Comparison of ENCODE assay signal across 1 cellular context in the genomic region with DNA sequence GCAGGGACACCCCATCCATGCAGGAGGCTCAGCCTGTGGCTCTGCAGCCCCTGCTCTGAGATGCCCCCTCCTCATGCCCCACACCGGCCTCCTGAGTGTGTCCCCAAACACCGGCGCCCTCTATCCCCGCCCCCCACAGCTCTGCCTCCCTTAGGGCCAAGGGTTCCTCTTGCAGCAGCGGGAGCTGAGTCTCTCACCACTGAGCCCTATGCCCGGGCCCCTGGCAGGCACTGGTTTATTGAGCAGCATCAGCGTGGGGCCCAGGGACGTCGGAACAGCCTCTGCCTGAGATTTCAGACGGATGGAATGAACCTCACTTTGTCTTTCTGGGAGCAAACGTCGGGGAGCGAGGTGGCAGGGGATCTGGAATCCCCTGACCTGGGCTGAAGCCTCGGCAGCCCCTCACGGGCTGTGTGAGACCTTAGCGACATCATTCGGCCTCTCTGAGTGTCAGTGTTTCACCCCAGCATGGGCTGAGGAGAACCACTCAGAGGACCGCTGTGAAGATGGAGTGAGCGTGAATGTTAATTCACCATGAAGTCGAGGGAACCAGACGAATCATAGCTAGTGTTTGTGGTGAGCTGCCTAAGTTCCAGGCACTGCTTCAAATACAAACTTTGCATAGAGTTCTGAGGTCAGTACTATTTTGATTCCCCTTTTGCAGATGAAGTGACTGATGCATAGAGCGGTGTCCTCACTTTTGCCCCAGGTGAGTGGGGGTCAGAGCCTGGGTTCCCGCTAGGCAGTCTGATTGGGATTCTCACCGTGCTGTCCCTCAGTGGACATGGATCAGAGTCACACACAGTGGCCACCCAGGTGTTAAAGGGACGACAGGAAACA.
TF ChIP-seq lines count a peak whose summit lies in the region.

No MANE protein-coding gene starts in this region.

TF ChIP-seq in H1, 55 proteins besides CTCF, POLR2A, EP300 and RAD21:
- no peak for TF ChIP-seq RFX5 (IDR thresholded peaks at IDR 0.05; ENCODE audit: borderline replicate concordance, low read depth, low read length)
- TF ChIP-seq, protein P1, sequence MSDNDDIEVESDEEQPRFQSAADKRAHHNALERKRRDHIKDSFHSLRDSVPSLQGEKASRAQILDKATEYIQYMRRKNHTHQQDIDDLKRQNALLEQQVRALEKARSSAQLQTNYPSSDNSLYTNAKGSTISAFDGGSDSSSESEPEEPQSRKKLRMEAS (IDR thresholded peaks at IDR 0.05), result no peak
- no peak for TF ChIP-seq TAF7 (optimal IDR thresholded peaks at IDR 0.05; ENCODE audit: borderline replicate concordance, low read depth, low read length)
- no peak for TF ChIP-seq ASH2L (IDR thresholded peaks at IDR 0.05; ENCODE audit: low read length)
- TF ChIP-seq CBX5 (IDR thresholded peaks at IDR 0.05; ENCODE audit: low read depth, low read length), result no peak
- no peak for TF ChIP-seq BACH1 (IDR thresholded peaks at IDR 0.05; ENCODE audit: low read length)
- no peak for TF ChIP-seq GTF2F1 (IDR thresholded peaks at IDR 0.05; ENCODE audit: borderline replicate concordance, low read depth, low read length)
- TF ChIP-seq CHD1 (IDR thresholded peaks at IDR 0.05; ENCODE audit: low read depth, low read length), result no peak
- no peak for TF ChIP-seq SIN3A (conservative IDR thresholded peaks at IDR 0.05 in 1 of 2, IDR thresholded peaks at IDR 0.05 in 1 of 2; ENCODE audit: low read depth in 1 of 2, low read length in 2 of 2)
- TF ChIP-seq TAF1 (IDR thresholded peaks at IDR 0.05; ENCODE audit: low read depth, low read length), result no peak
- TF ChIP-seq TCF12 (IDR thresholded peaks at IDR 0.05; ENCODE audit: low read depth, low read length), result no peak
- TF ChIP-seq SRF (IDR thresholded peaks at IDR 0.05; ENCODE audit: low read depth, low read length), result no peak
- no peak for TF ChIP-seq SUZ12 (IDR thresholded peaks at IDR 0.05; ENCODE audit: low read length)
- TF ChIP-seq KDM5A (IDR thresholded peaks at IDR 0.05; ENCODE audit: low read length), result no peak
- TF ChIP-seq RBBP5 (IDR thresholded peaks at IDR 0.05; ENCODE audit: borderline replicate concordance, low read depth, low read length), result no peak
- TF ChIP-seq CHD2 (IDR thresholded peaks at IDR 0.05; ENCODE audit: low read length), result no peak
- TF ChIP-seq, protein P2, sequence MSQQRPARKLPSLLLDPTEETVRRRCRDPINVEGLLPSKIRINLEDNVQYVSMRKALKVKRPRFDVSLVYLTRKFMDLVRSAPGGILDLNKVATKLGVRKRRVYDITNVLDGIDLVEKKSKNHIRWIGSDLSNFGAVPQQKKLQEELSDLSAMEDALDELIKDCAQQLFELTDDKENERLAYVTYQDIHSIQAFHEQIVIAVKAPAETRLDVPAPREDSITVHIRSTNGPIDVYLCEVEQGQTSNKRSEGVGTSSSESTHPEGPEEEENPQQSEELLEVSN (IDR thresholded peaks at IDR 0.05), result no peak
